Comparison of ENCODE assay signal across 27 cellular contexts in genomic region chr18:42255908-42256765, GRCh38.
"Had no signal": no experiment of that assay in that cellular context is flagged by ENCODE, and none has a peak within 500 bp of the region (broad histone marks: within the 10 kb centered on the region; RNA-seq: fewer than 3 reads in every experiment).

No MANE protein-coding gene starts in this region.

- FAIRE-seq: colon, islet of Langerhans had no signal

- H3K36me3 ChIP-seq: ascending aorta, brain microvascular endothelial cell, esophagus squamous epithelium, heart left ventricle, stomach, suprapubic skin, transverse colon had no signal

- H3K4me3 Mint-ChIP-seq: activated T-cell treated with anti-CD3 and anti-CD28 coated beads, Interleukin-2, amount 50 U/mL, for 24 hours; activated T-helper 17 cell treated with anti-CD3 and anti-CD28 coated beads, Interleukin-2, amount 50 U/mL, for 72 hours; central memory CD8-positive, alpha-beta T cell; memory B cell; nephron; T-cell; T-helper 2 cell treated with Interferon-gamma antibody and Interleukin-4, amounts not matched to agents 5 μg/mL and 100 μg/mL, for 36 hours had no signal

- H3K9me3 Mint-ChIP-seq: activated T-helper 17 cell treated with anti-CD3 and anti-CD28 coated beads, Interleukin-2, amount 50 U/mL, for 72 hours; T-helper 2 cell treated with Interferon-gamma antibody and Interleukin-4, amounts not matched to agents 5 μg/mL and 100 μg/mL, for 36 hours had no signal

- H3K4me1 ChIP-seq: ascending aorta, heart left ventricle, parathyroid adenoma, stomach, transverse colon had no signal

- H3K9me3 ChIP-seq: ascending aorta, esophagus squamous epithelium, suprapubic skin, transverse colon had no signal

- H3K27ac Mint-ChIP-seq: activated naive CD4-positive, alpha-beta T cell treated with anti-CD3 and anti-CD28 coated beads, Interleukin-2, amount 50 U/mL, for 72 hours; activated T-cell treated with anti-CD3 and anti-CD28 coated beads, Interleukin-2, amount 50 U/mL, for 24 hours; activated T-helper 17 cell treated with anti-CD3 and anti-CD28 coated beads, Interleukin-2, amount 50 U/mL, for 72 hours; memory B cell; nephron; T-cell; T-helper 2 cell treated with Interferon-gamma antibody and Interleukin-4, amounts not matched to agents 5 μg/mL and 100 μg/mL, for 36 hours had no signal

- H3K27ac ChIP-seq: ascending aorta, brain microvascular endothelial cell, esophagus squamous epithelium, heart left ventricle, parathyroid adenoma, stomach, suprapubic skin, transverse colon, VCaP had no signal

- H3K4me3 ChIP-seq: ascending aorta, esophagus squamous epithelium, heart left ventricle, stomach, suprapubic skin, transverse colon had no signal

- H3K27me3 ChIP-seq: ascending aorta, brain microvascular endothelial cell, esophagus squamous epithelium, heart left ventricle, stomach, suprapubic skin, transverse colon had no signal

- H3K36me3 Mint-ChIP-seq: memory B cell, T-cell had no signal

- ATAC-seq: activated naive CD4-positive, alpha-beta T cell treated with anti-CD3 and anti-CD28 coated beads, Interleukin-2, amount 50 U/mL, for 72 hours; activated T-helper 17 cell treated with anti-CD3 and anti-CD28 coated beads, Interleukin-2, amount 50 U/mL, for 72 hours; heart left ventricle; right cardiac atrium; T-cell had no signal

- H3K4me1 Mint-ChIP-seq: activated T-helper 17 cell treated with anti-CD3 and anti-CD28 coated beads, Interleukin-2, amount 50 U/mL, for 72 hours; central memory CD8-positive, alpha-beta T cell; memory B cell; nephron; T-cell had no signal

- H3K27me3 Mint-ChIP-seq: activated T-cell treated with anti-CD3 and anti-CD28 coated beads, Interleukin-2, amount 50 U/mL, for 24 hours; activated T-helper 17 cell treated with anti-CD3 and anti-CD28 coated beads, Interleukin-2, amount 50 U/mL, for 72 hours; central memory CD8-positive, alpha-beta T cell had no signal

- DNase-seq: activated CD4-positive, alpha-beta T cell treated with anti-CD3 and anti-CD28 coated beads for 1 hour; activated CD4-positive, alpha-beta T cell treated with anti-CD3 and anti-CD28 coated beads, Interleukin-2, amount 50 U/mL, for 4 hours; activated CD8-positive, alpha-beta memory T cell treated with anti-CD3 and anti-CD28 coated beads for 24 hours; activated CD8-positive, alpha-beta memory T cell treated with anti-CD3 and anti-CD28 coated beads, Interleukin-2, amount 50 U/mL, for 4 hours; activated T-cell treated with anti-CD3 and anti-CD28 coated beads, Interleukin-2, amount 50 U/mL, for 24 hours; brain microvascular endothelial cell; effector memory CD4-positive, alpha-beta T cell; esophagus squamous epithelium; heart left ventricle; nucleus accumbens; right cardiac atrium; stimulated activated CD4-positive, alpha-beta T cell treated with anti-CD3 and anti-CD28 coated beads, Interleukin-12 subunit alpha, Interleukin-12 subunit beta, amount 100 ng/mL, for 4 hours; stomach; T-cell; transverse colon had no signal

- H3K9ac ChIP-seq: parathyroid adenoma had no signal

- H2AFZ ChIP-seq: parathyroid adenoma had no signal

- H3K79me2 ChIP-seq: parathyroid adenoma had no signal
